In the genomic region with DNA sequence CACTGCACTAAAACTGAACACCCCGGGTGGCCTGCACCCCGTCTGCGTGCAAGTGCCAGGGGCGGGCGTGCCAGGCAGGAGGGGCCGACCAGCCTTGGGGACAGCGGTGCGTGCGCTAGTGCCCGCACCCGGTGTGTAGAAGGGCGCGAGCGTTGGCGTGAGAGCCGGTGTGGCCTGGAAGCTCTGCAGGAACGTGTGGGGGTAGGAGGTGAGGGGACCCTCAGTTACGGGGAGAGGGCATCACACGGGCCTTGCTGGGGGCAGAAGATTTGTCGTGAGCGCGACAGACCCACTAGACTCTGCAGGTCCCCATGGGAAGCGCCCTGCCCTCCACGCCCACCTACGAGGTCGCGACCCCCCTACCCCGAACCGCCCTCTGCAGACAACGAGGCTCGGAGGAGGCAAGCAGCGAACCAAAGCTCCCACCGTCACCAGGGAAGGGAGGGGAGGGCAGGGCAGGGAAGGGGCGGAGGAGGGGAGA, we compare ENCODE assay signal across 11 cellular contexts.
A peak's percentile ranks its signal among the peaks of the same experiment; 100 is the strongest.
DNase-seq lines count a peak whose midpoint lies in the region; ATAC-seq and TF ChIP-seq lines count a peak whose summit lies in the region.
"Had no signal": no experiment of that assay in that cellular context is flagged by ENCODE, and none has a peak within 500 bp of the region (broad histone marks: within the 10 kb centered on the region; RNA-seq: fewer than 3 reads in every experiment).

No MANE protein-coding gene starts in this region.

- BruUV-seq in HCT116 (replicated peaks; lab: Mats Ljungman, UMichigan): no TSS peak

- H3K4me3 Mint-ChIP-seq in CD14-positive monocyte (peak overlapping the region; percentile 34 to 62), nephron (peak overlapping the region; percentile 30 to 62 (median 61))

- intact Hi-C loops in CD14-positive monocyte (cut with micrococcal nuclease) (loop anchor here in 1 of 2 donors (10.0 kb wide), 1 partner anchor 666 kb away; a partner anchor contains a TSS), HCT116 (cut with micrococcal nuclease) (no loop called here)

- H3K27me3 Mint-ChIP-seq in CD14-positive monocyte (ENCODE audit: low read depth in 3 of 3) (peaks cover 1 to 7% (median 3%) of the 10 kb centered on the region in 3 donors), nephron (ENCODE audit: low read depth) (peaks cover 71% of the 10 kb centered on the region)

- no peak for TF ChIP-seq EP300 in gastroesophageal sphincter (IDR thresholded peaks at IDR 0.05)

- no peak for TF ChIP-seq CTCF in CD14-positive monocyte (IDR thresholded peaks at IDR 0.05)
- TF ChIP-seq CTCF in HCT116 (IDR thresholded peaks at IDR 0.05 in 2 of 3, conservative IDR thresholded peaks at IDR 0.05 in 1 of 3; ENCODE audit: borderline replicate concordance in 1 of 3, insufficient read depth in 1 of 3, low read depth in 2 of 3, low read length in 2 of 3): no peak
- TF ChIP-seq CTCF in nephron (IDR thresholded peaks at IDR 0.05; ENCODE audit: unreplicated experiment in 3 of 3): no peak
- peak in 1 of 4 experiments; percentile 5 for TF ChIP-seq CTCF in gastroesophageal sphincter (IDR thresholded peaks at IDR 0.05)
- no peak for TF ChIP-seq CTCF in GM13977 (IDR thresholded peaks at IDR 0.05; ENCODE audit: extremely low read depth, insufficient read depth, missing control alignments)

- H3K27ac Mint-ChIP-seq in CD14-positive monocyte (peak overlapping the region in 3 of 7 donors; percentile 46 to 72 (median 54)), nephron (no peak overlapping the region)

- TF ChIP-seq POLR2A in HCT116 (IDR thresholded peaks at IDR 0.05; ENCODE audit: borderline replicate concordance, extremely low read depth, insufficient read depth, insufficient read length) (no peak), gastroesophageal sphincter (IDR thresholded peaks at IDR 0.05) (no peak)

- no peak overlapping the region for H2AFZ ChIP-seq in HCT116 (ENCODE audit: low read depth, low read length, poor library complexity, severe bottlenecking)

- in situ Hi-C loops in GM13977 (cut with MboI; ENCODE audit: low pct_unique_long_range_greater_than_20kb, low sequenced_read_pairs, unreplicated experiment): no loop called here

- H3K9me3 Mint-ChIP-seq in CD14-positive monocyte: peaks cover 0 to 6% (median 2%) of the 10 kb centered on the region in 7 donors
- H3K9me3 Mint-ChIP-seq in nephron: peaks cover 7% of the 10 kb centered on the region

- H3K9me2 ChIP-seq in HCT116 (ENCODE audit: insufficient read depth): no peaks in the 10 kb centered on the region

- peaks cover 9 to 24% of the 10 kb centered on the region in 2 experiments for H3K4me1 ChIP-seq in HCT116 (ENCODE audit: control insufficient read depth in 1 of 2, insufficient read depth in 2 of 2, low read length in 2 of 2)
- peaks cover 22% of the 10 kb centered on the region for H3K4me1 ChIP-seq in ectodermal cell (ENCODE audit: control insufficient read depth, insufficient read depth, low read length)
- peaks cover 0 to 31% (median 7%) of the 10 kb centered on the region in 3 donors for H3K4me1 ChIP-seq in gastroesophageal sphincter

- CTCF ChIA-PET in HCT116 (lab: Charles Lee): no interaction called here

- no peaks in the 10 kb centered on the region for H3K36me3 ChIP-seq in HCT116 (ENCODE audit: control insufficient read depth in 1 of 2, insufficient read depth in 2 of 2, low read length in 2 of 2)
- no peaks in the 10 kb centered on the region for H3K36me3 ChIP-seq in ectodermal cell (ENCODE audit: control insufficient read depth, insufficient read depth, low read length)
- H3K36me3 ChIP-seq in gastroesophageal sphincter: no peaks in the 10 kb centered on the region
- H3K36me3 ChIP-seq: SJSA1 had no signal

- POLR2A ChIA-PET in HCT116 (lab: Charles Lee): no interaction called here

- TF ChIP-seq RAD21 in HCT116 (IDR thresholded peaks at IDR 0.05; ENCODE audit: low read depth): no peak

- H3K9me3 ChIP-seq in HCT116 (ENCODE audit: control insufficient read depth in 1 of 2, insufficient read depth in 1 of 2, low read depth in 1 of 2, low read length in 2 of 2) (no peaks in the 10 kb centered on the region), ectodermal cell (ENCODE audit: control insufficient read depth, low read length) (no peaks in the 10 kb centered on the region), gastroesophageal sphincter (no peaks in the 10 kb centered on the region)
- H3K9me3 ChIP-seq: SJSA1 had no signal

- H3K36me3 Mint-ChIP-seq in CD14-positive monocyte: peaks cover 0 to 6% of the 10 kb centered on the region in 2 donors
- H3K36me3 Mint-ChIP-seq in nephron (ENCODE audit: low read depth): no peaks in the 10 kb centered on the region

- H3K9ac ChIP-seq in HCT116 (ENCODE audit: low read length): no peak overlapping the region

- no peak for DNase-seq in CD14-positive monocyte (ENCODE audit: low spot score)
- no peak for DNase-seq in HCT116 (ENCODE audit: low read depth, low spot score)
- DNase-seq in GM13977 (ENCODE audit: low spot score): no peak
- DNase-seq: dermis blood vessel endothelial cell, occipital lobe had no signal

- H3K27ac ChIP-seq in HCT116 (ENCODE audit: low read depth, low read length) (peak overlapping the region; percentile 26; the same call in 1 of the 2 replicates), ectodermal cell (ENCODE audit: insufficient read depth, low read depth, low read length, poor library complexity, severe bottlenecking) (no peak overlapping the region), gastroesophageal sphincter (no peak overlapping the region)
- H3K27ac ChIP-seq: SJSA1 had no signal

- H3K27me3 ChIP-seq in HCT116 (ENCODE audit: insufficient read depth, low read length) (no peaks in the 10 kb centered on the region), ectodermal cell (ENCODE audit: control insufficient read depth, insufficient read depth, low read length, poor library complexity, severe bottlenecking) (peaks cover 39% of the 10 kb centered on the region), gastroesophageal sphincter (peaks cover 50% of the 10 kb centered on the region)
- H3K27me3 ChIP-seq: SJSA1 had no signal

- 5 to 6% methylated on average over 27 to 30 of the region's 34 CpGs for WGBS in ectodermal cell, 2 experiments
- 26% methylated on average over 14 of the region's 34 CpGs; no CpG with 5 or more reads in 1 of the 2 donors for WGBS in gastroesophageal sphincter (ENCODE audit: low coverage in 1 of 2), 2 donors

- H3K4me1 Mint-ChIP-seq in CD14-positive monocyte (peaks cover 8% of the 10 kb centered on the region), nephron (peaks cover 5% of the 10 kb centered on the region)

- H3K4me3 ChIP-seq in HCT116 (replicated peaks in 1 of 2; ENCODE audit: low read depth in 1 of 2, low read length in 2 of 2): no peak overlapping the region; a peak in 1 of 4 replicates
- H3K4me3 ChIP-seq in ectodermal cell (ENCODE audit: insufficient read depth, low read depth, low read length): peak overlapping the region; percentile 30
- peak overlapping the region in 1 of 2 donors; percentile 74 for H3K4me3 ChIP-seq in gastroesophageal sphincter

- H3K79me2 ChIP-seq in HCT116 (ENCODE audit: insufficient read depth, low read length): no peaks in the 10 kb centered on the region

- peak overlapping the region; percentile 57 for H3K4me2 ChIP-seq in HCT116 (ENCODE audit: low read length)

- ATAC-seq in HCT116 (no peak), HG02885 (IDR thresholded peaks at IDR 0.05; ENCODE audit: poor library complexity, unreplicated experiment) (no peak), HG03342 (IDR thresholded peaks at IDR 0.05; ENCODE audit: unreplicated experiment) (no peak), gastroesophageal sphincter (no peak)

- H4K20me1 ChIP-seq in HCT116 (ENCODE audit: insufficient read depth): no peaks in the 10 kb centered on the region

- RAD21 ChIA-PET in HCT116 (lab: Charles Lee; ENCODE audit: low non-redundant PET in 1 of 2, low total read pairs in 2 of 2, uncharacterized antibody in 2 of 2, unreplicated experiment in 2 of 2): no interaction called here

TF ChIP-seq in HCT116, 20 proteins besides CTCF, POLR2A, EP300 and RAD21:
- TF ChIP-seq SRF (IDR thresholded peaks at IDR 0.05; ENCODE audit: low read depth) (no peak), EZH2 (IDR thresholded peaks at IDR 0.05) (no peak), TCF7L2 (IDR thresholded peaks at IDR 0.05; ENCODE audit: borderline replicate concordance, extremely low read depth, insufficient read depth, insufficient read length) (no peak), ELF1 (IDR thresholded peaks at IDR 0.05; ENCODE audit: borderline replicate concordance, low read depth) (no peak), ZFX (IDR thresholded peaks at IDR 0.05) (no peak), EZH2phosphoT487 (IDR thresholded peaks at IDR 0.05; ENCODE audit: borderline replicate concordance) (no peak)
- TF ChIP-seq, protein P1, sequence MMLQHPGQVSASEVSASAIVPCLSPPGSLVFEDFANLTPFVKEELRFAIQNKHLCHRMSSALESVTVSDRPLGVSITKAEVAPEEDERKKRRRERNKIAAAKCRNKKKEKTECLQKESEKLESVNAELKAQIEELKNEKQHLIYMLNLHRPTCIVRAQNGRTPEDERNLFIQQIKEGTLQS (IDR thresholded peaks at IDR 0.05): no peak
